In genomic region chr17:82321947-82322466, GRCh38 we compare ENCODE assay signal across 1 cellular context.
TF ChIP-seq lines count a peak whose summit lies in the region.

No MANE protein-coding gene starts in this region.

TF ChIP-seq in GM12878, 131 proteins besides CTCF, POLR2A, EP300 and RAD21:
- TF ChIP-seq ZNF592 (IDR thresholded peaks at IDR 0.05) (no peak), NFIC (IDR thresholded peaks at IDR 0.05; ENCODE audit: low read depth, low read length) (no peak), ATF7 (IDR thresholded peaks at IDR 0.05; ENCODE audit: low read depth) (no peak), ESRRA (IDR thresholded peaks at IDR 0.05; ENCODE audit: low read length) (no peak), CBFB (IDR thresholded peaks at IDR 0.05; ENCODE audit: low read depth) (no peak), CEBPB (IDR thresholded peaks at IDR 0.05; ENCODE audit: borderline replicate concordance in 1 of 2, low read depth in 2 of 2, low read length in 2 of 2) (no peak), ZBED1 (IDR thresholded peaks at IDR 0.05; ENCODE audit: borderline replicate concordance) (no peak), SREBF1 (IDR thresholded peaks at IDR 0.05; ENCODE audit: low read length) (no peak), EGR1 (IDR thresholded peaks at IDR 0.05; ENCODE audit: borderline replicate concordance in 1 of 2, low read depth in 2 of 2, low read length in 2 of 2) (no peak), STAT3 (IDR thresholded peaks at IDR 0.05; ENCODE audit: low read depth, low read length) (no peak)
- TF ChIP-seq, protein P1, sequence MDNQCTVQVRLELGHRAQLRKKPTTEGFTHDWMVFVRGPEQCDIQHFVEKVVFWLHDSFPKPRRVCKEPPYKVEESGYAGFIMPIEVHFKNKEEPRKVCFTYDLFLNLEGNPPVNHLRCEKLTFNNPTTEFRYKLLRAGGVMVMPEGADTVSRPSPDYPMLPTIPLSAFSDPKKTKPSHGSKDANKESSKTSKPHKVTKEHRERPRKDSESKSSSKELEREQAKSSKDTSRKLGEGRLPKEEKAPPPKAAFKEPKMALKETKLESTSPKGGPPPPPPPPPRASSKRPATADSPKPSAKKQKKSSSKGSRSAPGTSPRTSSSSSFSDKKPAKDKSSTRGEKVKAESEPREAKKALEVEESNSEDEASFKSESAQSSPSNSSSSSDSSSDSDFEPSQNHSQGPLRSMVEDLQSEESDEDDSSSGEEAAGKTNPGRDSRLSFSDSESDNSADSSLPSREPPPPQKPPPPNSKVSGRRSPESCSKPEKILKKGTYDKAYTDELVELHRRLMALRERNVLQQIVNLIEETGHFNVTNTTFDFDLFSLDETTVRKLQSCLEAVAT (IDR thresholded peaks at IDR 0.05), result no peak
- TF ChIP-seq, protein P2, sequence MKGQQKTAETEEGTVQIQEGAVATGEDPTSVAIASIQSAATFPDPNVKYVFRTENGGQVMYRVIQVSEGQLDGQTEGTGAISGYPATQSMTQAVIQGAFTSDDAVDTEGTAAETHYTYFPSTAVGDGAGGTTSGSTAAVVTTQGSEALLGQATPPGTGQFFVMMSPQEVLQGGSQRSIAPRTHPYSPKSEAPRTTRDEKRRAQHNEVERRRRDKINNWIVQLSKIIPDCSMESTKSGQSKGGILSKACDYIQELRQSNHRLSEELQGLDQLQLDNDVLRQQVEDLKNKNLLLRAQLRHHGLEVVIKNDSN (IDR thresholded peaks at IDR 0.05; ENCODE audit: borderline replicate concordance, extremely low read length, insufficient read depth, low read depth, low read length), result no peak
